ENCODE assay signal across 8 cellular contexts in genomic region chr11:12086271-12087074, GRCh38. TPM values are rescaled to one million over a fixed set of nuclear protein-coding genes. Genes with fewer than 3 reads are reported as not detected.
DNase-seq lines count a peak whose midpoint lies in the region; ATAC-seq, FAIRE-seq and TF ChIP-seq lines count a peak whose summit lies in the region.

No MANE protein-coding gene starts in this region.

- no peak overlapping the region for H2AFZ ChIP-seq in osteoblast (ENCODE audit: low read length)
- no peak overlapping the region for H2AFZ ChIP-seq in Karpas-422 (ENCODE audit: low read length)

- TF ChIP-seq POLR2A in H54 (IDR thresholded peaks at IDR 0.05; ENCODE audit: low read depth, low read length), result peak; percentile 31; the same call in 1 of the 2 replicates
- no peak for TF ChIP-seq POLR2A in esophagus muscularis mucosa (IDR thresholded peaks at IDR 0.05; ENCODE audit: low read depth)

- H3K9me2 ChIP-seq in Karpas-422 (replicated peaks; ENCODE audit: insufficient read depth, low read length), result no peaks in the 10 kb centered on the region

- no peak for ATAC-seq in GM18868 (IDR thresholded peaks at IDR 0.05; ENCODE audit: unreplicated experiment)

- no peak overlapping the region for H3K9ac ChIP-seq in Karpas-422 (ENCODE audit: low read length)

- intact Hi-C loops in esophagus muscularis mucosa (cut with DNase I), result no loop called here

- no peak for FAIRE-seq in H54 (lab: Jason Lieb, UNC)

- 7% methylated on average over 3 of the region's 3 CpGs for WGBS in esophagus muscularis mucosa

- peaks cover 12% of the 10 kb centered on the region for H3K36me3 ChIP-seq in SJSA1
- no peaks in the 10 kb centered on the region for H3K36me3 ChIP-seq in esophagus muscularis mucosa
- H3K36me3 ChIP-seq in osteoblast (ENCODE audit: insufficient read depth, low read length), result no peaks in the 10 kb centered on the region
- H3K36me3 ChIP-seq in Karpas-422 (ENCODE audit: insufficient read depth, low read length), result no peaks in the 10 kb centered on the region

- H3K79me2 ChIP-seq in osteoblast (ENCODE audit: insufficient read depth, low read length) (no peaks in the 10 kb centered on the region), Karpas-422 (ENCODE audit: low read length) (no peaks in the 10 kb centered on the region)

- H3K9me3 ChIP-seq in SJSA1 (replicated peaks) (no peaks in the 10 kb centered on the region), esophagus muscularis mucosa (no peaks in the 10 kb centered on the region), osteoblast (ENCODE audit: low read depth, low read length) (no peaks in the 10 kb centered on the region), Karpas-422 (ENCODE audit: low read length) (no peaks in the 10 kb centered on the region)

- H3K27me3 ChIP-seq in SJSA1 (replicated peaks) (no peaks in the 10 kb centered on the region), esophagus muscularis mucosa (no peaks in the 10 kb centered on the region), osteoblast (ENCODE audit: insufficient read depth, low read length) (no peaks in the 10 kb centered on the region), Karpas-422 (ENCODE audit: low read length) (no peaks in the 10 kb centered on the region)

- H4K20me1 ChIP-seq in osteoblast (ENCODE audit: insufficient read depth, low read length) (no peaks in the 10 kb centered on the region), Karpas-422 (ENCODE audit: insufficient read depth, low read depth, low read length) (no peaks in the 10 kb centered on the region)

- H3K4me1 ChIP-seq in SJSA1 (replicated peaks) (peaks cover 66% of the 10 kb centered on the region), esophagus muscularis mucosa (peaks cover 57 to 68% (median 60%) of the 10 kb centered on the region in 4 donors), osteoblast (ENCODE audit: insufficient read depth, low read length) (peaks cover 55% of the 10 kb centered on the region), Karpas-422 (ENCODE audit: low read length) (no peaks in the 10 kb centered on the region)

- H3K27ac ChIP-seq in SJSA1 (peak overlapping the region; percentile 100), esophagus muscularis mucosa (replicated peaks in 1 of 4) (peak overlapping the region; percentile 89 to 91 (median 90)), osteoblast (ENCODE audit: low read depth, low read length) (peak overlapping the region; percentile 98), Karpas-422 (ENCODE audit: low read length) (no peak overlapping the region)

- TF ChIP-seq EP300 in esophagus muscularis mucosa (IDR thresholded peaks at IDR 0.05), result peak; percentile 65

- H3K4me3 ChIP-seq in SJSA1 (peak overlapping the region; percentile 39), esophagus muscularis mucosa (peak overlapping the region in 2 of 4 donors; percentile 23 to 24), osteoblast (ENCODE audit: insufficient read depth, low read length) (peak overlapping the region; percentile 49), Karpas-422 (ENCODE audit: low read length) (no peak overlapping the region)

- peak in 1 of 3 experiments; percentile 18 for TF ChIP-seq CTCF in esophagus muscularis mucosa (IDR thresholded peaks at IDR 0.05)
- TF ChIP-seq CTCF in osteoblast (IDR thresholded peaks at IDR 0.05; ENCODE audit: extremely low read depth, low read depth, low read length), result no peak

- H3K4me2 ChIP-seq in osteoblast (ENCODE audit: insufficient read depth, low read length) (peak overlapping the region; percentile 78), Karpas-422 (ENCODE audit: low read depth, low read length, poor library complexity, severe bottlenecking) (no peak overlapping the region)

- DNase-seq in H54 (ENCODE audit: insufficient read length, low spot score), result no peak
- DNase-seq in SJSA1 (ENCODE audit: low read depth in 1 of 2, low spot score in 2 of 2), result peak; percentile 89 to 97
- DNase-seq in esophagus muscularis mucosa (ENCODE audit: extremely low spot score), result no peak
- peak; percentile 84 for DNase-seq in osteoblast (ENCODE audit: insufficient read length, low spot score, missing footprints)
- DNase-seq in NCI-H1436 treated with DMSO at 0.1 percent for 48 hours (lab: John Stamatoyannopoulos, UW), result no peak
- no peak for DNase-seq in stimulated activated naive CD4-positive, alpha-beta T cell (lab: John Stamatoyannopoulos, UW)
- no peak for DNase-seq in Karpas-422

RNA-seq across cellular contexts. Expression of gene MICAL2, which starts 23.9 kb away (rescaled TPM):
- 42.8 and 59.8 TPM in 2 replicates for total RNA-seq in SJSA1 (2014; rRNA removed; shearing (Covaris generic))
- total RNA-seq in esophagus muscularis mucosa, result 100 to 1,000 TPM; 195 to 499 (median 259) TPM
- total RNA-seq in osteoblast, result 109 and 156 TPM in 2 replicates
- 0.69 and 0.93 TPM in 2 replicates for total RNA-seq in Karpas-422 (2014; rRNA removed; shearing (Covaris generic); ENCODE audit: low replicate concordance)

Comparison
In these comparisons a context has a peak if more than half of its experiments do, and no peak if none do; other contexts are left out.
1. DNase-seq: peak in SJSA1 (2 of 2) and osteoblast (single experiment); none in H54 (single experiment), esophagus muscularis mucosa (single experiment), NCI-H1436 treated with DMSO at 0.1 percent for 48 hours (single experiment), stimulated activated naive CD4-positive, alpha-beta T cell (0 of 6) and Karpas-422 (single experiment).
2. RNA of gene MICAL2, which starts 23.9 kb away (total RNA-seq): 195 to 499 TPM in esophagus muscularis mucosa, 109 to 156 TPM in osteoblast and 42.8 to 59.8 TPM in SJSA1; 0.69 to 0.93 TPM in Karpas-422; every median in the first group is over 10 times any median in the second.